ENCODE assay signal across 8 cellular contexts in genomic region chr16:3304370-3304769, GRCh38. TPM values are rescaled to one million over a fixed set of nuclear protein-coding genes. Genes with fewer than 3 reads are reported as not detected.
DNase-seq lines count a peak whose midpoint lies in the region; ATAC-seq and TF ChIP-seq lines count a peak whose summit lies in the region.

No MANE protein-coding gene starts in this region.

- TF ChIP-seq CTCF in stomach (IDR thresholded peaks at IDR 0.05) = no peak

- no peak for DNase-seq in T-helper 2 cell treated with Interferon-gamma antibody and Interleukin-4, amounts not matched to agents 5 μg/mL and 100 μg/mL, for 36 hours (ENCODE audit: low spot score)
- DNase-seq in T-helper 2 cell (no peak), iris pigment epithelial cell (ENCODE audit: low read depth) (peak; percentile 67), stomach (no peak), HAP-1 (ENCODE audit: low spot score in 2 of 2) (no peak)
- DNase-seq in activated effector memory CD4-positive, alpha-beta T cell treated with anti-CD3 and anti-CD28 coated beads, Interleukin-2, amount 50 U/mL, for 16 hours = no peak

- H3K27me3 Mint-ChIP-seq in T-helper 2 cell treated with Interferon-gamma antibody and Interleukin-4, amounts not matched to agents 5 μg/mL and 100 μg/mL, for 36 hours (ENCODE audit: low read depth) = no peaks in the 10 kb centered on the region
- H3K27me3 Mint-ChIP-seq in activated naive CD8-positive, alpha-beta T cell = no peaks in the 10 kb centered on the region

- no peak for TF ChIP-seq POLR2A in stomach (IDR thresholded peaks at IDR 0.05)

- H3K9me3 Mint-ChIP-seq in T-helper 2 cell treated with Interferon-gamma antibody and Interleukin-4, amounts not matched to agents 5 μg/mL and 100 μg/mL, for 36 hours = peaks cover 65% of the 10 kb centered on the region
- peaks cover 25% of the 10 kb centered on the region for H3K9me3 Mint-ChIP-seq in activated naive CD8-positive, alpha-beta T cell (ENCODE audit: low read depth)

- H3K27me3 ChIP-seq in stomach (no peaks in the 10 kb centered on the region), HAP-1 (ENCODE audit: low read depth) (no peaks in the 10 kb centered on the region)

- H3K9me3 ChIP-seq in stomach (peaks cover 18 to 93% (median 78%) of the 10 kb centered on the region in 4 donors), HAP-1 (peaks cover 17% of the 10 kb centered on the region)

- peaks cover 9 to 25% (median 22%) of the 10 kb centered on the region in 4 donors for H3K4me1 ChIP-seq in stomach
- peaks cover 12% of the 10 kb centered on the region for H3K4me1 ChIP-seq in HAP-1

- H3K4me3 Mint-ChIP-seq in T-helper 2 cell treated with Interferon-gamma antibody and Interleukin-4, amounts not matched to agents 5 μg/mL and 100 μg/mL, for 36 hours = peak overlapping the region; percentile 81
- peak overlapping the region; percentile 86 for H3K4me3 Mint-ChIP-seq in activated naive CD8-positive, alpha-beta T cell

- 72 to 81% (median 75%) methylated on average over 4 of the region's 4 CpGs for WGBS in stomach, 5 donors

- no peak for ATAC-seq in GM21381 (IDR thresholded peaks at IDR 0.05; ENCODE audit: unreplicated experiment)

- in situ Hi-C loops in HAP-1 (cut with MboI; ENCODE audit: low sequenced_read_pairs) = no loop called here

- peaks cover 38 to 68% (median 51%) of the 10 kb centered on the region in 4 donors for H3K36me3 ChIP-seq in stomach
- peaks cover 10% of the 10 kb centered on the region for H3K36me3 ChIP-seq in HAP-1 (replicated peaks)

- peak overlapping the region; percentile 83 for H3K27ac Mint-ChIP-seq in T-helper 2 cell treated with Interferon-gamma antibody and Interleukin-4, amounts not matched to agents 5 μg/mL and 100 μg/mL, for 36 hours
- H3K27ac Mint-ChIP-seq in activated naive CD8-positive, alpha-beta T cell = peak overlapping the region; percentile 61

- intact Hi-C loops in stomach (cut with DNase I; ENCODE audit: low total_unique reads) = no loop called here

- H3K36me3 Mint-ChIP-seq in T-helper 2 cell treated with Interferon-gamma antibody and Interleukin-4, amounts not matched to agents 5 μg/mL and 100 μg/mL, for 36 hours (ENCODE audit: low read depth) = peaks cover 75% of the 10 kb centered on the region
- H3K36me3 Mint-ChIP-seq in activated naive CD8-positive, alpha-beta T cell = peaks cover 48% of the 10 kb centered on the region

- H3K4me3 ChIP-seq in stomach (peak overlapping the region; percentile 56 to 80 (median 74)), HAP-1 (no peak overlapping the region)

- no peak for TF ChIP-seq EP300 in stomach (IDR thresholded peaks at IDR 0.05)

- peaks cover 6% of the 10 kb centered on the region for H3K4me1 Mint-ChIP-seq in T-helper 2 cell treated with Interferon-gamma antibody and Interleukin-4, amounts not matched to agents 5 μg/mL and 100 μg/mL, for 36 hours (ENCODE audit: low read depth)
- H3K4me1 Mint-ChIP-seq in activated naive CD8-positive, alpha-beta T cell (ENCODE audit: low read depth) = peaks cover 13% of the 10 kb centered on the region

- H3K27ac ChIP-seq in stomach = peak overlapping the region in 1 of 5 donors; percentile 92

RNA-seq across cellular contexts. Expression of gene TIGD7, which starts 0.9 kb away (rescaled TPM):
- total RNA-seq in stomach = 1 to 10 TPM in 3 of 5 donors, not detected in 2; 1.6 to 8.3 (median 1.8) TPM
- 1 to 10 TPM; 2.1 to 3.7 (median 2.8) TPM for polyA plus RNA-seq in stomach

RNA-seq across cellular contexts. Expression of gene ZNF75A, which starts 0.9 kb away (rescaled TPM):
- total RNA-seq in stomach = 10 to 100 TPM; 16.1 to 52.5 (median 25.0) TPM
- 10 to 100 TPM in 2 of 3 donors, 1 to 10 TPM in 1; 8.0 to 15.6 (median 10.5) TPM for polyA plus RNA-seq in stomach

RNA-seq across cellular contexts. Expression of gene ZNF263, which starts 21.1 kb away (rescaled TPM):
- 10 to 100 TPM; 23.5 to 67.0 (median 46.0) TPM for total RNA-seq in stomach
- polyA plus RNA-seq in stomach = 10 to 100 TPM; 10.8 to 29.6 (median 16.0) TPM

RNA-seq across cellular contexts. Expression of gene MEFV, which starts 47.9 kb away (rescaled TPM):
- total RNA-seq in stomach = 10 to 100 TPM in 1 of 5 donors, 1 to 10 TPM in 3, under 1 TPM in 1; 0.58 to 24.5 (median 1.7) TPM
- polyA plus RNA-seq in stomach = under 1 TPM; 0.15 to 0.44 (median 0.20) TPM

RNA-seq across cellular contexts. Expression of gene OR2C1, which starts 51.3 kb away (rescaled TPM):
- not detected for total RNA-seq in stomach
- polyA plus RNA-seq in stomach = not detected
